Comparison of ENCODE assay signal across 20 cellular contexts in genomic region chr11:95984035-95984434, GRCh38.
A peak's percentile ranks its signal among the peaks of the same experiment; 100 is the strongest.
DNase-seq lines count a peak whose midpoint lies in the region; ATAC-seq and TF ChIP-seq lines count a peak whose summit lies in the region.
"Had no signal": no experiment of that assay in that cellular context is flagged by ENCODE, and none has a peak within 500 bp of the region (broad histone marks: within the 10 kb centered on the region; RNA-seq: fewer than 3 reads in every experiment).

No MANE protein-coding gene starts in this region.

- H3K4me2 ChIP-seq in hepatocyte: no peak overlapping the region
- H3K4me2 ChIP-seq: BLaER1 treated with 17β-estradiol and CSF1 and Interleukin-3, amounts not matched to agents 10 nM and 100 nM had no signal

- H4K20me1 ChIP-seq in hepatocyte (ENCODE audit: insufficient read depth, poor library complexity, severe bottlenecking): no peaks in the 10 kb centered on the region

- CTCF ChIA-PET in MCF 10A (lab: Yijun Ruan, JAX): interaction anchor here (0.5 to 1.4 kb wide), 2 partner anchors 228 to 359 kb away, joined by 3 to 4 read pairs; partner anchors contain the start of gene MAML2

- peaks cover 8% of the 10 kb centered on the region for H3K36me3 Mint-ChIP-seq in MCF 10A (ENCODE audit: insufficient read depth, unreplicated experiment)

- H3K27me3 ChIP-seq in breast epithelium (no peaks in the 10 kb centered on the region), hepatocyte (no peaks in the 10 kb centered on the region)
- H3K27me3 ChIP-seq: BLaER1 treated with 17β-estradiol and CSF1 and Interleukin-3, amounts not matched to agents 10 nM and 100 nM had no signal

- H2AFZ ChIP-seq in hepatocyte: no peak overlapping the region

- ATAC-seq in GM19351 (IDR thresholded peaks at IDR 0.05; ENCODE audit: unreplicated experiment): no peak
- no peak for ATAC-seq in HG02759 (IDR thresholded peaks at IDR 0.05; ENCODE audit: unreplicated experiment)
- no peak for ATAC-seq in GM21576 (IDR thresholded peaks at IDR 0.05; ENCODE audit: unreplicated experiment)
- ATAC-seq: CD8-positive, alpha-beta T cell; GM12878; HCT116; HepG2 had no signal

- TF ChIP-seq POLR2A in breast epithelium (IDR thresholded peaks at IDR 0.05): no peak

- H3K27ac ChIP-seq in breast epithelium (no peak overlapping the region), hepatocyte (peak overlapping the region; percentile 77)
- H3K27ac ChIP-seq: BLaER1 treated with 17β-estradiol and CSF1 and Interleukin-3, amounts not matched to agents 10 nM and 100 nM had no signal

- DNase-seq in MCF 10A (ENCODE audit: unreplicated experiment) (no peak), breast epithelium (ENCODE audit: low spot score in 2 of 2) (no peak), NCI-H526 treated with DMSO at 0.1 percent for 48 hours (lab: John Stamatoyannopoulos, UW) (peak; percentile 69), hepatocyte (ENCODE audit: low spot score) (no peak), NCI-H1436 treated with DMSO at 0.1 percent for 48 hours (lab: John Stamatoyannopoulos, UW) (no peak)
- DNase-seq: 8988T; Calu3; CD8-positive, alpha-beta T cell; DND-41; EL; GOT3; H7 had no signal

- H3K36me3 ChIP-seq in breast epithelium (no peaks in the 10 kb centered on the region), hepatocyte (replicated peaks; ENCODE audit: insufficient read depth, low read depth) (no peaks in the 10 kb centered on the region)

- no peaks in the 10 kb centered on the region for H3K27me3 Mint-ChIP-seq in MCF 10A (ENCODE audit: insufficient read depth, unreplicated experiment)
- H3K27me3 Mint-ChIP-seq: B cell had no signal

- intact Hi-C loops in MCF 10A (cut with micrococcal nuclease) (no loop called here), breast epithelium (cut with DNase I; ENCODE audit: low total_unique reads) (no loop called here)

- peaks cover 6% of the 10 kb centered on the region for H3K4me1 Mint-ChIP-seq in MCF 10A (ENCODE audit: insufficient read depth, unreplicated experiment)
- H3K4me1 Mint-ChIP-seq: B cell had no signal

- H3K9me2 ChIP-seq in hepatocyte (replicated peaks; ENCODE audit: insufficient read depth): no peaks in the 10 kb centered on the region

- WGBS in hepatocyte (ENCODE audit: low lambda C conversion rate, missing lambda C conversion rate): 71% methylated on average over 3 of the region's 3 CpGs

- TF ChIP-seq CTCF in MCF 10A (IDR thresholded peaks at IDR 0.05; ENCODE audit: unreplicated experiment) (no peak), breast epithelium (IDR thresholded peaks at IDR 0.05) (no peak), hepatocyte (IDR thresholded peaks at IDR 0.05; ENCODE audit: poor library complexity) (no peak)

- H3K9me3 Mint-ChIP-seq in MCF 10A (ENCODE audit: unreplicated experiment): no peaks in the 10 kb centered on the region
- H3K9me3 Mint-ChIP-seq: CD8-positive, alpha-beta T cell had no signal

- H3K4me3 ChIP-seq in breast epithelium (no peak overlapping the region), hepatocyte (no peak overlapping the region)
- H3K4me3 ChIP-seq: BLaER1 treated with 17β-estradiol and CSF1 and Interleukin-3, amounts not matched to agents 10 nM and 100 nM; GM12878 had no signal

- POLR2A ChIA-PET in MCF 10A (lab: Yijun Ruan, JAX): interaction anchor here (2.1 kb wide), 1 partner anchor 10 kb away, joined by 5 read pairs; no protein-coding TSS in a partner anchor

- no peaks in the 10 kb centered on the region for H3K79me2 ChIP-seq in hepatocyte

- H3K4me1 ChIP-seq in breast epithelium (no peaks in the 10 kb centered on the region), hepatocyte (ENCODE audit: insufficient read depth) (no peaks in the 10 kb centered on the region)
- H3K4me1 ChIP-seq: BLaER1 treated with 17β-estradiol and CSF1 and Interleukin-3, amounts not matched to agents 10 nM and 100 nM had no signal

- BruUV-seq in MCF 10A (replicated peaks; lab: Mats Ljungman, UMichigan): no TSS peak

- peak overlapping the region; percentile 68 for H3K27ac Mint-ChIP-seq in MCF 10A (ENCODE audit: low read depth, unreplicated experiment)
- H3K27ac Mint-ChIP-seq: B cell; CD8-positive, alpha-beta T cell had no signal

- H3K4me3 Mint-ChIP-seq in MCF 10A (ENCODE audit: unreplicated experiment): no peak overlapping the region
- H3K4me3 Mint-ChIP-seq: B cell; CD8-positive, alpha-beta T cell had no signal

- no peaks in the 10 kb centered on the region for H3K9me3 ChIP-seq in breast epithelium
- no peaks in the 10 kb centered on the region for H3K9me3 ChIP-seq in hepatocyte (ENCODE audit: low read depth)
- H3K9me3 ChIP-seq: BLaER1 treated with 17β-estradiol and CSF1 and Interleukin-3, amounts not matched to agents 10 nM and 100 nM had no signal
